8 cellular contexts compared by ENCODE assay signal in genomic region chr11:1863352-1864215, GRCh38. TPM values are rescaled to one million over a fixed set of nuclear protein-coding genes. Genes with fewer than 3 reads are reported as not detected.
DNase-seq lines count a peak whose midpoint lies in the region; ATAC-seq and TF ChIP-seq lines count a peak whose summit lies in the region.

No MANE protein-coding gene starts in this region.

- H3K27me3 ChIP-seq in neural progenitor cell (peaks cover 14% of the 10 kb centered on the region), Caco-2 (replicated peaks; ENCODE audit: control insufficient read depth, insufficient read depth, low read length) (no peaks in the 10 kb centered on the region)

- no peaks in the 10 kb centered on the region for H3F3A ChIP-seq in neural progenitor cell (ENCODE audit: low read depth)

- H3K9me3 Mint-ChIP-seq in neural progenitor cell (no peaks in the 10 kb centered on the region), Caco-2 (ENCODE audit: unreplicated experiment) (no peaks in the 10 kb centered on the region)

- H3K4me3 ChIP-seq in fibroblast of villous mesenchyme (ENCODE audit: low read depth, low read length) (peak overlapping the region; percentile 46), neural progenitor cell (no peak overlapping the region), Caco-2 (ENCODE audit: low read depth, low read length) (no peak overlapping the region)

- TF ChIP-seq CTCF in fibroblast of villous mesenchyme (IDR thresholded peaks at IDR 0.05; ENCODE audit: insufficient read depth, low read depth, low read length), result no peak
- no peak for TF ChIP-seq CTCF in neural progenitor cell (IDR thresholded peaks at IDR 0.05)
- TF ChIP-seq CTCF in Caco-2 (IDR thresholded peaks at IDR 0.05; ENCODE audit: insufficient read depth in 1 of 2, low read depth in 1 of 2, low read length in 1 of 2, severe bottlenecking in 1 of 2, unreplicated experiment in 1 of 2), result no peak

- ATAC-seq in HG03159 (IDR thresholded peaks at IDR 0.05; ENCODE audit: unreplicated experiment) (no peak), HG03565 (IDR thresholded peaks at IDR 0.05; ENCODE audit: unreplicated experiment) (no peak), HG02642 (IDR thresholded peaks at IDR 0.05; ENCODE audit: poor library complexity, unreplicated experiment) (no peak)

- BruUV-seq in Caco-2 (replicated peaks; lab: Mats Ljungman, UMichigan), result no TSS peak

- POLR2A ChIA-PET in Caco-2 (lab: Charles Lee), result interaction anchor here (0.6 kb wide), 1 partner anchor 512 kb away, joined by 8 read pairs; no protein-coding TSS in a partner anchor

- H3K9me3 ChIP-seq in neural progenitor cell (ENCODE audit: low read depth) (no peaks in the 10 kb centered on the region), Caco-2 (no peaks in the 10 kb centered on the region)

- no peaks in the 10 kb centered on the region for H3K79me2 ChIP-seq in neural progenitor cell (ENCODE audit: low read depth)

- DNase-seq in H4 (ENCODE audit: low spot score), result peak; percentile 93
- DNase-seq in SK-MEL-5 (ENCODE audit: low read depth, low spot score), result peak; percentile 63
- peak; percentile 94 for DNase-seq in fibroblast of villous mesenchyme (ENCODE audit: low read depth)
- peak; percentile 84 for DNase-seq in neural progenitor cell (ENCODE audit: low spot score)
- no peak for DNase-seq in Caco-2

- in situ Hi-C loops in SK-MEL-5 (cut with HindIII; ENCODE audit: low pct_unique_long_range_greater_than_20kb, low sequenced_read_pairs), result no loop called here

- H3K27ac Mint-ChIP-seq in neural progenitor cell, result peak overlapping the region; percentile 84
- no peak overlapping the region for H3K27ac Mint-ChIP-seq in Caco-2 (ENCODE audit: unreplicated experiment)

- H4K20me1 ChIP-seq in neural progenitor cell (ENCODE audit: low read depth), result no peaks in the 10 kb centered on the region

- H2AFZ ChIP-seq in neural progenitor cell (replicated peaks), result no peak overlapping the region

- CTCF ChIA-PET in Caco-2 (lab: Charles Lee), result interaction anchor here (1.4 kb wide), 1 partner anchor 19 kb away, joined by 3 read pairs; no protein-coding TSS in a partner anchor

- H3K36me3 Mint-ChIP-seq in neural progenitor cell (no peaks in the 10 kb centered on the region), Caco-2 (ENCODE audit: insufficient read depth, unreplicated experiment) (no peaks in the 10 kb centered on the region)

- intact Hi-C loops in Caco-2 (cut with micrococcal nuclease; ENCODE audit: unreplicated experiment), result no loop called here

- H3K36me3 ChIP-seq in neural progenitor cell (no peaks in the 10 kb centered on the region), Caco-2 (ENCODE audit: control insufficient read depth, insufficient read depth, low read length) (no peaks in the 10 kb centered on the region)

- peaks cover 18% of the 10 kb centered on the region for H3K4me1 Mint-ChIP-seq in neural progenitor cell
- no peaks in the 10 kb centered on the region for H3K4me1 Mint-ChIP-seq in Caco-2 (ENCODE audit: low read depth, unreplicated experiment)

- H3K4me3 Mint-ChIP-seq in neural progenitor cell (no peak overlapping the region), Caco-2 (ENCODE audit: unreplicated experiment) (no peak overlapping the region)

- H3K4me2 ChIP-seq in neural progenitor cell, result peak overlapping the region; percentile 22

- peaks cover 4% of the 10 kb centered on the region for H3K27me3 Mint-ChIP-seq in neural progenitor cell (ENCODE audit: insufficient read depth, low read depth)
- no peaks in the 10 kb centered on the region for H3K27me3 Mint-ChIP-seq in Caco-2 (ENCODE audit: insufficient read depth, unreplicated experiment)

- H3K9ac ChIP-seq in neural progenitor cell, result no peak overlapping the region

- no peak overlapping the region for H3K27ac ChIP-seq in neural progenitor cell

- peaks cover 19% of the 10 kb centered on the region for H3K4me1 ChIP-seq in neural progenitor cell
- peaks cover 7% of the 10 kb centered on the region for H3K4me1 ChIP-seq in Caco-2

RNA-seq across cellular contexts. Expression of gene LSP1, which starts 10.7 kb away (rescaled TPM):
- total RNA-seq in H4 (2014; rRNA removed; shearing (Covaris generic)), result 3.3 TPM in 2 replicates
- not detected in 2 replicates for total RNA-seq in SK-MEL-5 (2014; rRNA removed; shearing (Covaris generic))
- polyA plus RNA-seq in SK-MEL-5 (2015; cell fraction: cytosol; rRNA removed), result not detected in 2 replicates
- not detected in 2 replicates for polyA plus RNA-seq in SK-MEL-5 (2015; cell fraction: nucleus; rRNA removed)
- 0.32 TPM in 1 of 2 replicates, not detected in the other for total RNA-seq in fibroblast of villous mesenchyme
- total RNA-seq in neural progenitor cell (ENCODE audit: low replicate concordance), result not detected in 2 replicates
- total RNA-seq in Caco-2 (2022), result 1.5 TPM in 1 of 2 replicates, not detected in the other

RNA-seq across cellular contexts. Expression of gene TNNI2, which starts 24.8 kb away (rescaled TPM):
- total RNA-seq in H4 (2014; rRNA removed; shearing (Covaris generic)), result not detected in 2 replicates
- total RNA-seq in SK-MEL-5 (2014; rRNA removed; shearing (Covaris generic)), result not detected in 2 replicates
- not detected in 2 replicates for polyA plus RNA-seq in SK-MEL-5 (2015; cell fraction: cytosol; rRNA removed)
- polyA plus RNA-seq in SK-MEL-5 (2015; cell fraction: nucleus; rRNA removed), result not detected in 2 replicates
- not detected in 2 replicates for total RNA-seq in fibroblast of villous mesenchyme
- total RNA-seq in neural progenitor cell (ENCODE audit: low replicate concordance), result 1.2 and 2.6 TPM in 2 replicates
- 5.7 and 8.6 TPM in 2 replicates for total RNA-seq in Caco-2 (2022)

RNA-seq across cellular contexts. Expression of gene PRR33, which starts 28.1 kb away (rescaled TPM):
- not detected in 2 replicates for total RNA-seq in H4 (2014; rRNA removed; shearing (Covaris generic))
- not detected in 2 replicates for total RNA-seq in SK-MEL-5 (2014; rRNA removed; shearing (Covaris generic))
- not detected in 2 replicates for polyA plus RNA-seq in SK-MEL-5 (2015; cell fraction: cytosol; rRNA removed)
- not detected in 2 replicates for polyA plus RNA-seq in SK-MEL-5 (2015; cell fraction: nucleus; rRNA removed)
- total RNA-seq in fibroblast of villous mesenchyme, result not detected in 2 replicates
- total RNA-seq in neural progenitor cell (ENCODE audit: low replicate concordance), result not detected in 2 replicates
- total RNA-seq in Caco-2 (2022), result not detected in 2 replicates

RNA-seq across cellular contexts. Expression of gene SYT8, which starts 28.8 kb away (rescaled TPM):
- not detected in 2 replicates for total RNA-seq in H4 (2014; rRNA removed; shearing (Covaris generic))
- not detected in 2 replicates for total RNA-seq in SK-MEL-5 (2014; rRNA removed; shearing (Covaris generic))
- polyA plus RNA-seq in SK-MEL-5 (2015; cell fraction: cytosol; rRNA removed), result not detected in 2 replicates
- polyA plus RNA-seq in SK-MEL-5 (2015; cell fraction: nucleus; rRNA removed), result 0.31 TPM in 1 of 2 replicates, not detected in the other
- total RNA-seq in fibroblast of villous mesenchyme (under 0.01 TPM in 1 of 2 replicates, not detected in the other), neural progenitor cell (ENCODE audit: low replicate concordance) (not detected in 2 replicates), Caco-2 (2022) (11.3 and 14.9 TPM in 2 replicates)

RNA-seq across cellular contexts. Expression of gene TNNT3, which starts 55.9 kb away (rescaled TPM):
- total RNA-seq in H4 (2014; rRNA removed; shearing (Covaris generic)), result not detected in 2 replicates
- not detected in 2 replicates for total RNA-seq in SK-MEL-5 (2014; rRNA removed; shearing (Covaris generic))
- polyA plus RNA-seq in SK-MEL-5 (2015; cell fraction: cytosol; rRNA removed), result not detected in 2 replicates
- polyA plus RNA-seq in SK-MEL-5 (2015; cell fraction: nucleus; rRNA removed), result not detected in 2 replicates
- not detected in 2 replicates for total RNA-seq in fibroblast of villous mesenchyme
- 0.40 and 0.92 TPM in 2 replicates for total RNA-seq in neural progenitor cell (ENCODE audit: low replicate concordance)
- total RNA-seq in Caco-2 (2022), result 0.88 and 2.8 TPM in 2 replicates

Comparison
In these comparisons a context has a peak if more than half of its experiments do, and no peak if none do; other contexts are left out.
1. DNase-seq: peak in H4 (single experiment), SK-MEL-5 (single experiment), fibroblast of villous mesenchyme (single experiment) and neural progenitor cell (single experiment); none in Caco-2 (0 of 2).